Comparison of ENCODE assay signal across 1 cellular context in the genomic region with DNA sequence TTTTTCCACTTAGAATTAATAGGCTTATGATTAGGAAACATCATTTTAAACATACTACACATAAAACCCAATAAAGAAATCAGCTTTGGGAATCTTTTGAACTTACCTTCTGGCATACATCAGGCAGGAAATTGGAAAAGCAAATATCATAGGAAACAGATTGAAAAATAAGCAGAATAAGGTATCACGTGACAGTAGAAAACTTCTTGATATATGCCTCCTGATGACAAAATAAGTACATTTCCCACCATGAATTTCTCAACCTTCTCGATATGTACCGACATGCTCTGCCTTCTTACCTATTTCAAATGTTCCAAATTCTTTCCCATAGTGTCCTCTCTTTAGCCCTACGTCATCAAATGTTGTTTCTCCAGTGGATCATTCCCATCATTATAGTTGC.
TF ChIP-seq lines count a peak whose summit lies in the region.

No MANE protein-coding gene starts in this region.

TF ChIP-seq in HepG2, 621 proteins besides CTCF, POLR2A, EP300 and RAD21 (continued from another document):
- TF ChIP-seq SKIL (CRISPR knock-in tag; IDR thresholded peaks at IDR 0.05; ENCODE audit: borderline replicate concordance) (no peak), ZFP41 (CRISPR knock-in tag; IDR thresholded peaks at IDR 0.05; ENCODE audit: borderline replicate concordance) (no peak), ZNF34 (CRISPR knock-in tag; IDR thresholded peaks at IDR 0.05; ENCODE audit: borderline replicate concordance) (no peak), GFI1 (CRISPR knock-in tag; IDR thresholded peaks at IDR 0.05; ENCODE audit: borderline replicate concordance) (no peak), CENPX (CRISPR knock-in tag; IDR thresholded peaks at IDR 0.05) (no peak), ATF7 (IDR thresholded peaks at IDR 0.05) (0 out of 2 replicates have a peak, but pooled peaks have one; percentile 14), ATF7 (CRISPR knock-in tag; IDR thresholded peaks at IDR 0.05) (no peak), CREB1 (IDR thresholded peaks at IDR 0.05) (peak; percentile 81), CREB1 (CRISPR knock-in tag; IDR thresholded peaks at IDR 0.05) (no peak), RAD51 (IDR thresholded peaks at IDR 0.05; ENCODE audit: borderline replicate concordance) (peak; percentile 79)
- TF ChIP-seq, protein P1, sequence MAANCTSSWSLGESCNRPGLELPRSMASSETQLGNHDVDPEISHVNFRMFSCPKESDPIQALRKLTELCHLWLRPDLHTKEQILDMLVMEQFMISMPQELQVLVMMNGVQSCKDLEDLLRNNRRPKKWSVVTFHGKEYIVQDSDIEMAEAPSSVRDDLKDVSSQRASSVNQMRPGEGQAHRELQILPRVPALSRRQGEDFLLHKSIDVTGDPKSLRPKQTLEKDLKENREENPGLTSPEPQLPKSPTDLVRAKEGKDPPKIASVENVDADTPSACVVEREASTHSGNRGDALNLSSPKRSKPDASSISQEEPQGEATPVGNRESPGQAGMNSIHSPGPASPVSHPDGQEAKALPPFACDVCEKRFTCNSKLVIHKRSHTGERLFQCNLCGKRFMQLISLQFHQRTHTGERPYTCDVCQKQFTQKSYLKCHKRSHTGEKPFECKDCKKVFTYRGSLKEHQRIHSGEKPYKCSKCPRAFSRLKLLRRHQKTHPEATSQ (CRISPR knock-in tag; IDR thresholded peaks at IDR 0.05; ENCODE audit: borderline replicate concordance): no peak
- TF ChIP-seq, protein P2, sequence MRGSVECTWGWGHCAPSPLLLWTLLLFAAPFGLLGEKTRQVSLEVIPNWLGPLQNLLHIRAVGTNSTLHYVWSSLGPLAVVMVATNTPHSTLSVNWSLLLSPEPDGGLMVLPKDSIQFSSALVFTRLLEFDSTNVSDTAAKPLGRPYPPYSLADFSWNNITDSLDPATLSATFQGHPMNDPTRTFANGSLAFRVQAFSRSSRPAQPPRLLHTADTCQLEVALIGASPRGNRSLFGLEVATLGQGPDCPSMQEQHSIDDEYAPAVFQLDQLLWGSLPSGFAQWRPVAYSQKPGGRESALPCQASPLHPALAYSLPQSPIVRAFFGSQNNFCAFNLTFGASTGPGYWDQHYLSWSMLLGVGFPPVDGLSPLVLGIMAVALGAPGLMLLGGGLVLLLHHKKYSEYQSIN (CRISPR knock-in tag; IDR thresholded peaks at IDR 0.05; ENCODE audit: borderline replicate concordance): no peak
- TF ChIP-seq, protein P3, sequence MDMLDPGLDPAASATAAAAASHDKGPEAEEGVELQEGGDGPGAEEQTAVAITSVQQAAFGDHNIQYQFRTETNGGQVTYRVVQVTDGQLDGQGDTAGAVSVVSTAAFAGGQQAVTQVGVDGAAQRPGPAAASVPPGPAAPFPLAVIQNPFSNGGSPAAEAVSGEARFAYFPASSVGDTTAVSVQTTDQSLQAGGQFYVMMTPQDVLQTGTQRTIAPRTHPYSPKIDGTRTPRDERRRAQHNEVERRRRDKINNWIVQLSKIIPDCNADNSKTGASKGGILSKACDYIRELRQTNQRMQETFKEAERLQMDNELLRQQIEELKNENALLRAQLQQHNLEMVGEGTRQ (IDR thresholded peaks at IDR 0.05; ENCODE audit: low read depth, low read length): peak; percentile 35; the same call in 1 of the 2 replicates
- TF ChIP-seq, protein P3 (CRISPR knock-in tag; IDR thresholded peaks at IDR 0.05; ENCODE audit: borderline replicate concordance): no peak
